Comparison of ENCODE assay signal across 13 cellular contexts in the genomic region with DNA sequence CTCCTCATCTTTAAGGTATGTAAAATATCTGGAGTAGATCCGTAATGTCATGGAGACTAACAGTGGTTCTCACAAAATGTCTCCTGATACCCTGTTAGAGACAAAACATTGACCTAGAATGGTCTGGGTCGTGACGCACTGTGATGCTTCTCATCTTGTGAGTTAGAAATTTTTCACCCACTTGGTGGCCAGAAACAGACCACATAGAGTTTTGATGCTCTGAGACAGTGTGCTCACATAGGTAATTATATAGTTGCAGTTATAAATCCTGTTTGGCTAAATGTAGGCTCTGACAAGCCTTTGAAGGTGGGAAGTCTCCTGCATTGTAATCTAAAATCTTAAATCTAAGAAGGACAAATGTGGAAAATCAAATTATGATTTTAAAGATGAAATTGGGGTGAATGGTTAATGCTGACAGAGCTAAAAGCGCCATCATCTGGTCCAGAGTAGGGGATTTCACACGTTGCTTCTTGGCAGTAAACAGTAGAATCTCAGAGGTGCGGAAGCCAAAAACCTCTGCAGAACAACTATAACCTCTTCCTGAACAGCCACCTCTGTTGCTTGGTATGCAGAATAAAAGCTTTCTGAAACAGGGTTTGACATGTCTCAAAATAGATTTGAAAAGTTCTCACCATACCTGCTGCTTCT. TPM values are rescaled to one million over a fixed set of nuclear protein-coding genes. Genes with fewer than 3 reads are reported as not detected.
DNase-seq lines count a peak whose midpoint lies in the region; ATAC-seq and TF ChIP-seq lines count a peak whose summit lies in the region.
"Had no signal": no experiment of that assay in that cellular context is flagged by ENCODE, and none has a peak within 500 bp of the region (broad histone marks: within the 10 kb centered on the region; RNA-seq: fewer than 3 reads in every experiment).

No MANE protein-coding gene starts in this region.

- WGBS in endodermal cell (ENCODE audit: insufficient coverage in 1 of 2, insufficient read length in 1 of 2), 2 experiments = 82 to 92% methylated on average over 3 to 6 of the region's 6 CpGs

- no peak overlapping the region for H3K9ac ChIP-seq in endodermal cell (ENCODE audit: extremely low read depth, low read length, poor library complexity, severe bottlenecking)

- no peak overlapping the region for H3K27ac ChIP-seq in endodermal cell (ENCODE audit: low read depth, low read length)
- H3K27ac ChIP-seq: breast epithelium had no signal

- no peaks in the 10 kb centered on the region for H3K27me3 Mint-ChIP-seq in activated CD4-positive, alpha-beta memory T cell treated with anti-CD3 and anti-CD28 coated beads for 36 hours
- no peaks in the 10 kb centered on the region for H3K27me3 Mint-ChIP-seq in stimulated activated naive CD8-positive, alpha-beta T cell treated with anti-CD3 and anti-CD28 coated beads, Interleukin-15, amount 100 ng/mL, for 72 hours
- no peaks in the 10 kb centered on the region for H3K27me3 Mint-ChIP-seq in endodermal cell (ENCODE audit: insufficient read depth)

- no peaks in the 10 kb centered on the region for H3K27me3 ChIP-seq in endodermal cell (ENCODE audit: control insufficient read depth, insufficient read depth, low read length, poor library complexity, severe bottlenecking)
- H3K27me3 ChIP-seq: breast epithelium had no signal

- peak in 2 of 3 donors; percentile 20 to 44 for DNase-seq in stimulated activated CD4-positive, alpha-beta T cell treated with anti-CD3 and anti-CD28 coated beads, Interleukin-12 subunit alpha, Interleukin-12 subunit beta, amount 100 ng/mL, for 48 hours (ENCODE audit: low read depth in 2 of 3, low spot score in 1 of 3)
- no peak for DNase-seq in stimulated activated CD4-positive, alpha-beta T cell treated with anti-CD3 and anti-CD28 coated beads, Interleukin-4, amount 100 ng/mL, for 1 hour
- DNase-seq in activated CD4-positive, alpha-beta memory T cell treated with anti-CD3 and anti-CD28 coated beads for 36 hours = peak; percentile 64
- DNase-seq in effector CD8-positive, alpha-beta T cell (lab: John Stamatoyannopoulos, UW) = peak; percentile 2
- peak; percentile 58 to 77 for DNase-seq in stimulated activated naive CD8-positive, alpha-beta T cell treated with anti-CD3 and anti-CD28 coated beads, Interleukin-15, amount 100 ng/mL, for 72 hours
- no peak for DNase-seq in SW480 (ENCODE audit: low spot score)
- no peak for DNase-seq in endodermal cell
- DNase-seq: islet precursor cell; posterior cingulate gyrus; stimulated activated naive CD4-positive, alpha-beta T cell treated with Interleukin-2 at 50 U/mL for 16 hours had no signal

- H3K4me3 Mint-ChIP-seq in activated CD4-positive, alpha-beta memory T cell treated with anti-CD3 and anti-CD28 coated beads for 36 hours = peak overlapping the region; percentile 13
- H3K4me3 Mint-ChIP-seq in stimulated activated naive CD8-positive, alpha-beta T cell treated with anti-CD3 and anti-CD28 coated beads, Interleukin-15, amount 100 ng/mL, for 72 hours = peak overlapping the region; percentile 48 to 62
- H3K4me3 Mint-ChIP-seq in endodermal cell = no peak overlapping the region

- peak; percentile 97 for ATAC-seq in stimulated activated naive CD8-positive, alpha-beta T cell treated with anti-CD3 and anti-CD28 coated beads, Interleukin-15, amount 100 ng/mL, for 72 hours
- ATAC-seq in GM21528 (IDR thresholded peaks at IDR 0.05; ENCODE audit: low FRiP score, unreplicated experiment) = no peak
- ATAC-seq: GM12878 had no signal

- POLR2A ChIA-PET in activated CD4-positive, alpha-beta memory T cell treated with anti-CD3 and anti-CD28 coated beads for 36 hours (lab: Charles Lee) = interaction anchor here (0.8 to 2.0 kb wide), 5 partner anchors 158 to 223 kb away, joined by 3 to 7 read pairs (median 5); no protein-coding TSS in a partner anchor

- H3K36me3 ChIP-seq in endodermal cell (ENCODE audit: control insufficient read depth, insufficient read depth, low read length) = peaks cover 26% of the 10 kb centered on the region
- H3K36me3 ChIP-seq: breast epithelium had no signal

- no peak overlapping the region for H3K4me3 ChIP-seq in endodermal cell (ENCODE audit: low read length)
- H3K4me3 ChIP-seq: breast epithelium, GM12878 had no signal

- no peaks in the 10 kb centered on the region for H3K9me3 Mint-ChIP-seq in activated CD4-positive, alpha-beta memory T cell treated with anti-CD3 and anti-CD28 coated beads for 36 hours
- H3K9me3 Mint-ChIP-seq in stimulated activated naive CD8-positive, alpha-beta T cell treated with anti-CD3 and anti-CD28 coated beads, Interleukin-15, amount 100 ng/mL, for 72 hours = peaks cover 0 to 5% of the 10 kb centered on the region in 2 donors
- no peaks in the 10 kb centered on the region for H3K9me3 Mint-ChIP-seq in endodermal cell

- peaks cover 70% of the 10 kb centered on the region for H3K4me1 Mint-ChIP-seq in activated CD4-positive, alpha-beta memory T cell treated with anti-CD3 and anti-CD28 coated beads for 36 hours (ENCODE audit: low read depth)
- peaks cover 60% of the 10 kb centered on the region for H3K4me1 Mint-ChIP-seq in stimulated activated naive CD8-positive, alpha-beta T cell treated with anti-CD3 and anti-CD28 coated beads, Interleukin-15, amount 100 ng/mL, for 72 hours
- H3K4me1 Mint-ChIP-seq in endodermal cell = peaks cover 4% of the 10 kb centered on the region

- peaks cover 30% of the 10 kb centered on the region for H3K36me3 Mint-ChIP-seq in activated CD4-positive, alpha-beta memory T cell treated with anti-CD3 and anti-CD28 coated beads for 36 hours
- peaks cover 44% of the 10 kb centered on the region for H3K36me3 Mint-ChIP-seq in endodermal cell (ENCODE audit: low read depth)

- CTCF ChIA-PET in activated CD4-positive, alpha-beta memory T cell treated with anti-CD3 and anti-CD28 coated beads for 36 hours (lab: Charles Lee) = interaction anchor here (1.0 to 1.2 kb wide), 3 partner anchors 158 to 308 kb away, joined by 3 read pairs; no protein-coding TSS in a partner anchor

- intact Hi-C loops in activated CD4-positive, alpha-beta memory T cell treated with anti-CD3 and anti-CD28 coated beads for 36 hours (cut with micrococcal nuclease) = loop anchor here (2.0 kb wide), 3 partner anchors 49 to 269 kb away; no protein-coding TSS in a partner anchor

- peak overlapping the region; percentile 80 for H3K27ac Mint-ChIP-seq in activated CD4-positive, alpha-beta memory T cell treated with anti-CD3 and anti-CD28 coated beads for 36 hours
- H3K27ac Mint-ChIP-seq in stimulated activated naive CD8-positive, alpha-beta T cell treated with anti-CD3 and anti-CD28 coated beads, Interleukin-15, amount 100 ng/mL, for 72 hours = peak overlapping the region in 1 of 2 donors; percentile 63
- no peak overlapping the region for H3K27ac Mint-ChIP-seq in endodermal cell

- no peak for TF ChIP-seq CTCF in endodermal cell (conservative IDR thresholded peaks at IDR 0.05)

- H3K4me1 ChIP-seq in endodermal cell (ENCODE audit: control insufficient read depth, insufficient read depth, low read length) = no peaks in the 10 kb centered on the region
- H3K4me1 ChIP-seq: breast epithelium had no signal

- no peaks in the 10 kb centered on the region for H3K9me3 ChIP-seq in endodermal cell (ENCODE audit: control insufficient read depth, low read length)
- H3K9me3 ChIP-seq: breast epithelium had no signal

RNA-seq across cellular contexts. Expression of a gene that starts 17.0 kb away (rescaled TPM):
- total RNA-seq in activated CD4-positive, alpha-beta memory T cell treated with anti-CD3 and anti-CD28 coated beads for 36 hours = 10 to 100 TPM; 28.6 to 31.6 TPM
- total RNA-seq in endodermal cell = 10 to 100 TPM; 38.6 to 43.7 TPM
- 22.1 TPM for polyA plus RNA-seq in endodermal cell (2013, experiment 1 of 2)
- polyA plus RNA-seq in endodermal cell (2013, experiment 2 of 2) = 23.9 TPM

RNA-seq across cellular contexts. Expression of a gene that starts 17.1 kb away (rescaled TPM):
- total RNA-seq in activated CD4-positive, alpha-beta memory T cell treated with anti-CD3 and anti-CD28 coated beads for 36 hours = 10 to 100 TPM; 10.9 to 13.3 TPM
- 10 to 100 TPM; 27.2 to 27.7 TPM for total RNA-seq in endodermal cell
- polyA plus RNA-seq in endodermal cell (2013, experiment 1 of 2) = 22.1 TPM
- 22.1 TPM for polyA plus RNA-seq in endodermal cell (2013, experiment 2 of 2)

Comparison
In these comparisons a context has a peak if more than half of its experiments do, and no peak if none do; other contexts are left out.
1. DNase-seq: peak in stimulated activated CD4-positive, alpha-beta T cell treated with anti-CD3 and anti-CD28 coated beads, Interleukin-12 subunit alpha, Interleukin-12 subunit beta, amount 100 ng/mL, for 48 hours (2 of 3), activated CD4-positive, alpha-beta memory T cell treated with anti-CD3 and anti-CD28 coated beads for 36 hours (single experiment), effector CD8-positive, alpha-beta T cell (single experiment) and stimulated activated naive CD8-positive, alpha-beta T cell treated with anti-CD3 and anti-CD28 coated beads, Interleukin-15, amount 100 ng/mL, for 72 hours (2 of 2); none in stimulated activated CD4-positive, alpha-beta T cell treated with anti-CD3 and anti-CD28 coated beads, Interleukin-4, amount 100 ng/mL, for 1 hour (single experiment), SW480 (single experiment) and endodermal cell (single experiment).